In genomic region chr20:45354423-45355208, GRCh38 we compare ENCODE assay signal across 13 cellular contexts. TPM values are rescaled to one million over a fixed set of nuclear protein-coding genes. Genes with fewer than 3 reads are reported as not detected.
A peak's percentile ranks its signal among the peaks of the same experiment; 100 is the strongest.
DNase-seq lines count a peak whose midpoint lies in the region; ATAC-seq and TF ChIP-seq lines count a peak whose summit lies in the region.
"Had no signal": no experiment of that assay in that cellular context is flagged by ENCODE, and none has a peak within 500 bp of the region (broad histone marks: within the 10 kb centered on the region; RNA-seq: fewer than 3 reads in every experiment).

No MANE protein-coding gene starts in this region.

- peak overlapping the region; percentile 35 to 73 (median 50) for H3K27ac ChIP-seq in esophagus squamous epithelium
- H3K27ac ChIP-seq: ascending aorta, VCaP had no signal

- CTCF ChIA-PET in activated naive CD4-positive, alpha-beta T cell treated with anti-CD3 and anti-CD28 coated beads, Interleukin-2, amount 10 ng/mL, durations not matched to agents 7 days and 5 days (lab: Charles Lee), result interaction anchor here (0.6 to 1.8 kb wide), 4 partner anchors 45 to 93 kb away, joined by 3 to 10 read pairs (median 4); no protein-coding TSS in a partner anchor

- H3K9me3 Mint-ChIP-seq in activated naive CD4-positive, alpha-beta T cell treated with anti-CD3 and anti-CD28 coated beads, Interleukin-2, amount 50 U/mL, for 24 hours, result no peaks in the 10 kb centered on the region
- H3K9me3 Mint-ChIP-seq in activated naive CD4-positive, alpha-beta T cell treated with anti-CD3 and anti-CD28 coated beads, Interleukin-2, amount 10 ng/mL, durations not matched to agents 7 days and 5 days, result no peaks in the 10 kb centered on the region
- no peaks in the 10 kb centered on the region for H3K9me3 Mint-ChIP-seq in T-helper 2 cell treated with Interferon-gamma antibody and Interleukin-4, amounts not matched to agents 5 μg/mL and 100 μg/mL, for 36 hours

- H3K36me3 ChIP-seq in esophagus squamous epithelium, result no peaks in the 10 kb centered on the region
- H3K36me3 ChIP-seq: ascending aorta had no signal

- H3K27me3 ChIP-seq in esophagus squamous epithelium, result no peaks in the 10 kb centered on the region
- H3K27me3 ChIP-seq: ascending aorta had no signal

- peak overlapping the region; percentile 88 for H3K27ac Mint-ChIP-seq in activated naive CD4-positive, alpha-beta T cell treated with anti-CD3 and anti-CD28 coated beads, Interleukin-2, amount 50 U/mL, for 24 hours
- H3K27ac Mint-ChIP-seq in activated naive CD4-positive, alpha-beta T cell treated with anti-CD3 and anti-CD28 coated beads, Interleukin-2, amount 10 ng/mL, durations not matched to agents 7 days and 5 days, result no peak overlapping the region
- H3K27ac Mint-ChIP-seq in T-helper 2 cell treated with Interferon-gamma antibody and Interleukin-4, amounts not matched to agents 5 μg/mL and 100 μg/mL, for 36 hours, result peak overlapping the region; percentile 80
- H3K27ac Mint-ChIP-seq: B cell had no signal

- no peak for TF ChIP-seq CTCF in esophagus squamous epithelium (IDR thresholded peaks at IDR 0.05)

- TF ChIP-seq POLR2A in esophagus squamous epithelium (IDR thresholded peaks at IDR 0.05), result no peak

- DNase-seq in activated naive CD4-positive, alpha-beta T cell treated with anti-CD3 and anti-CD28 coated beads, Interleukin-2, amount 10 ng/mL, durations not matched to agents 7 days and 5 days, result no peak
- peak; percentile 71 for DNase-seq in T-helper 2 cell treated with Interferon-gamma antibody and Interleukin-4, amounts not matched to agents 5 μg/mL and 100 μg/mL, for 36 hours (ENCODE audit: low spot score)
- DNase-seq in esophagus squamous epithelium (lab: John Stamatoyannopoulos, UW), result no peak
- DNase-seq in stimulated activated CD8-positive, alpha-beta memory T cell treated with anti-CD3 and anti-CD28 coated beads, Interleukin-4, amount 100 ng/mL, for 48 hours, result peak; percentile 59
- DNase-seq: NCI-H1048 had no signal

- intact Hi-C loops in esophagus squamous epithelium (cut with DNase I), result no loop called here

- no peaks in the 10 kb centered on the region for H3K9me3 ChIP-seq in esophagus squamous epithelium
- H3K9me3 ChIP-seq: ascending aorta had no signal

- no peaks in the 10 kb centered on the region for H3K27me3 Mint-ChIP-seq in activated naive CD4-positive, alpha-beta T cell treated with anti-CD3 and anti-CD28 coated beads, Interleukin-2, amount 50 U/mL, for 24 hours
- H3K27me3 Mint-ChIP-seq in activated naive CD4-positive, alpha-beta T cell treated with anti-CD3 and anti-CD28 coated beads, Interleukin-2, amount 10 ng/mL, durations not matched to agents 7 days and 5 days, result peaks cover 3% of the 10 kb centered on the region
- no peaks in the 10 kb centered on the region for H3K27me3 Mint-ChIP-seq in T-helper 2 cell treated with Interferon-gamma antibody and Interleukin-4, amounts not matched to agents 5 μg/mL and 100 μg/mL, for 36 hours (ENCODE audit: low read depth)
- H3K27me3 Mint-ChIP-seq: B cell had no signal

- no peak overlapping the region for H3K4me3 ChIP-seq in esophagus squamous epithelium
- H3K4me3 ChIP-seq: ascending aorta had no signal

- H3K36me3 Mint-ChIP-seq in activated naive CD4-positive, alpha-beta T cell treated with anti-CD3 and anti-CD28 coated beads, Interleukin-2, amount 50 U/mL, for 24 hours, result no peaks in the 10 kb centered on the region
- H3K36me3 Mint-ChIP-seq in activated naive CD4-positive, alpha-beta T cell treated with anti-CD3 and anti-CD28 coated beads, Interleukin-2, amount 10 ng/mL, durations not matched to agents 7 days and 5 days, result no peaks in the 10 kb centered on the region
- no peaks in the 10 kb centered on the region for H3K36me3 Mint-ChIP-seq in T-helper 2 cell treated with Interferon-gamma antibody and Interleukin-4, amounts not matched to agents 5 μg/mL and 100 μg/mL, for 36 hours (ENCODE audit: low read depth)

- peaks cover 29% of the 10 kb centered on the region for H3K4me1 Mint-ChIP-seq in activated naive CD4-positive, alpha-beta T cell treated with anti-CD3 and anti-CD28 coated beads, Interleukin-2, amount 50 U/mL, for 24 hours
- H3K4me1 Mint-ChIP-seq in activated naive CD4-positive, alpha-beta T cell treated with anti-CD3 and anti-CD28 coated beads, Interleukin-2, amount 10 ng/mL, durations not matched to agents 7 days and 5 days, result peaks cover 53% of the 10 kb centered on the region
- peaks cover 46% of the 10 kb centered on the region for H3K4me1 Mint-ChIP-seq in T-helper 2 cell treated with Interferon-gamma antibody and Interleukin-4, amounts not matched to agents 5 μg/mL and 100 μg/mL, for 36 hours (ENCODE audit: low read depth)
- H3K4me1 Mint-ChIP-seq: B cell had no signal

- WGBS in esophagus squamous epithelium, 2 donors, result 56 to 63% methylated on average over 9 of the region's 9 CpGs

- H3K4me1 ChIP-seq in esophagus squamous epithelium, result peaks cover 23 to 49% (median 38%) of the 10 kb centered on the region in 3 donors

- ATAC-seq in GM18519 (IDR thresholded peaks at IDR 0.05; ENCODE audit: low FRiP score, unreplicated experiment) (no peak), HG02852 (IDR thresholded peaks at IDR 0.05; ENCODE audit: unreplicated experiment) (no peak), GM18861 (IDR thresholded peaks at IDR 0.05; ENCODE audit: unreplicated experiment) (no peak)

- peak overlapping the region; percentile 56 for H3K4me3 Mint-ChIP-seq in activated naive CD4-positive, alpha-beta T cell treated with anti-CD3 and anti-CD28 coated beads, Interleukin-2, amount 50 U/mL, for 24 hours
- no peak overlapping the region for H3K4me3 Mint-ChIP-seq in activated naive CD4-positive, alpha-beta T cell treated with anti-CD3 and anti-CD28 coated beads, Interleukin-2, amount 10 ng/mL, durations not matched to agents 7 days and 5 days
- H3K4me3 Mint-ChIP-seq in T-helper 2 cell treated with Interferon-gamma antibody and Interleukin-4, amounts not matched to agents 5 μg/mL and 100 μg/mL, for 36 hours, result peak overlapping the region; percentile 43
- H3K4me3 Mint-ChIP-seq: B cell had no signal

RNA-seq across cellular contexts. Expression of gene SDC4, which starts 6.4 kb away (rescaled TPM):
- 100 to 1,000 TPM in 3 of 4 donors, 10 to 100 TPM in 1; 88.1 to 174 (median 120) TPM for total RNA-seq in esophagus squamous epithelium
- total RNA-seq: B cell had no signal

RNA-seq across cellular contexts. Expression of gene SYS1, which starts 8.3 kb away (rescaled TPM):
- 10 to 100 TPM; 22.3 to 32.4 (median 27.0) TPM for total RNA-seq in esophagus squamous epithelium

RNA-seq across cellular contexts. Expression of gene TP53TG5, which starts 23.5 kb away (rescaled TPM):
- total RNA-seq in esophagus squamous epithelium, result not detected
- total RNA-seq: ascending aorta, B cell, frontal cortex had no signal

RNA-seq across cellular contexts. Expression of gene MATN4, which starts 46.5 kb away (rescaled TPM):
- total RNA-seq in esophagus squamous epithelium, result under 1 TPM in 2 of 4 donors, not detected in 2; 0.09 to 0.68 TPM
- total RNA-seq: B cell had no signal

RNA-seq across cellular contexts. Expression of gene RBPJL, which starts 48.0 kb away (rescaled TPM):
- total RNA-seq in esophagus squamous epithelium, result not detected
- total RNA-seq: ascending aorta, B cell, frontal cortex had no signal

Comparison
In these comparisons a context has a peak if more than half of its experiments do, and no peak if none do; other contexts are left out.
1. DNase-seq: peak in T-helper 2 cell treated with Interferon-gamma antibody and Interleukin-4, amounts not matched to agents 5 μg/mL and 100 μg/mL, for 36 hours (single experiment) and stimulated activated CD8-positive, alpha-beta memory T cell treated with anti-CD3 and anti-CD28 coated beads, Interleukin-4, amount 100 ng/mL, for 48 hours (single experiment); none in activated naive CD4-positive, alpha-beta T cell treated with anti-CD3 and anti-CD28 coated beads, Interleukin-2, amount 10 ng/mL, durations not matched to agents 7 days and 5 days (single experiment) and esophagus squamous epithelium (single experiment).